22 cellular contexts compared by ENCODE assay signal in genomic region chrX:108641589-108642272, GRCh38.
A peak's percentile ranks its signal among the peaks of the same experiment; 100 is the strongest.
DNase-seq lines count a peak whose midpoint lies in the region; ATAC-seq and TF ChIP-seq lines count a peak whose summit lies in the region.
"Had no signal": no experiment of that assay in that cellular context is flagged by ENCODE, and none has a peak within 500 bp of the region (broad histone marks: within the 10 kb centered on the region; RNA-seq: fewer than 3 reads in every experiment).

No MANE protein-coding gene starts in this region.

- ATAC-seq in GM19397 (IDR thresholded peaks at IDR 0.05; ENCODE audit: unreplicated experiment) (no peak), HG03196 (IDR thresholded peaks at IDR 0.05; ENCODE audit: unreplicated experiment) (no peak)
- ATAC-seq: CD8-positive, alpha-beta T cell; Panc1 had no signal

- no peaks in the 10 kb centered on the region for H3K27me3 Mint-ChIP-seq in activated naive CD4-positive, alpha-beta T cell treated with anti-CD3 and anti-CD28 coated beads for 36 hours (ENCODE audit: low read depth)
- peaks cover 2% of the 10 kb centered on the region for H3K27me3 Mint-ChIP-seq in endothelial cell (ENCODE audit: unreplicated experiment)
- H3K27me3 Mint-ChIP-seq: B cell had no signal

- no peak overlapping the region for H3K4me3 Mint-ChIP-seq in activated naive CD4-positive, alpha-beta T cell treated with anti-CD3 and anti-CD28 coated beads for 36 hours
- peak overlapping the region; percentile 25 for H3K4me3 Mint-ChIP-seq in endothelial cell (ENCODE audit: unreplicated experiment)
- H3K4me3 Mint-ChIP-seq: B cell; CD8-positive, alpha-beta T cell had no signal

- no peak for TF ChIP-seq CTCF in endothelial cell (IDR thresholded peaks at IDR 0.05; ENCODE audit: unreplicated experiment)

- H3K9me3 Mint-ChIP-seq in activated naive CD4-positive, alpha-beta T cell treated with anti-CD3 and anti-CD28 coated beads for 36 hours: peaks cover 2% of the 10 kb centered on the region
- H3K9me3 Mint-ChIP-seq in endothelial cell (ENCODE audit: unreplicated experiment): no peaks in the 10 kb centered on the region

- CTCF ChIA-PET in activated naive CD4-positive, alpha-beta T cell treated with anti-CD3 and anti-CD28 coated beads for 36 hours (lab: Charles Lee): no interaction called here

- intact Hi-C loops in activated naive CD4-positive, alpha-beta T cell treated with anti-CD3 and anti-CD28 coated beads for 36 hours (cut with micrococcal nuclease): no loop called here

- no peak for DNase-seq in activated naive CD4-positive, alpha-beta T cell treated with anti-CD3 and anti-CD28 coated beads for 36 hours
- no peak for DNase-seq in activated naive CD4-positive, alpha-beta T cell treated with Interleukin-2 at 50 U/mL for 16 hours
- DNase-seq in OCI-M1 (lab: John Stamatoyannopoulos, UW) (peak; percentile 21), endothelial cell (ENCODE audit: low spot score) (no peak), foreskin melanocyte (no peak), occipital lobe (lab: John Stamatoyannopoulos, UW) (no peak)
- DNase-seq: Caco-2; CD8-positive, alpha-beta T cell; GDM1; H7; NCI-H1048; NCI-H1417 treated with DMSO at 0.1 percent for 48 hours; NCI-H1694 treated with DMSO at 0.1 percent for 48 hours; NCI-H446; NCI-H524 treated with DMSO at 0.1 percent for 48 hours; NCI-H82; SHP77 treated with DMSO at 0.1 percent for 48 hours; T-helper 1 cell had no signal

- no peaks in the 10 kb centered on the region for H3K36me3 Mint-ChIP-seq in activated naive CD4-positive, alpha-beta T cell treated with anti-CD3 and anti-CD28 coated beads for 36 hours (ENCODE audit: low read depth)
- peaks cover 15% of the 10 kb centered on the region for H3K36me3 Mint-ChIP-seq in endothelial cell (ENCODE audit: low read depth, unreplicated experiment)
- H3K36me3 Mint-ChIP-seq: CD8-positive, alpha-beta T cell had no signal

- H3K4me1 Mint-ChIP-seq in activated naive CD4-positive, alpha-beta T cell treated with anti-CD3 and anti-CD28 coated beads for 36 hours (ENCODE audit: low read depth): no peaks in the 10 kb centered on the region
- no peaks in the 10 kb centered on the region for H3K4me1 Mint-ChIP-seq in endothelial cell (ENCODE audit: unreplicated experiment)
- H3K4me1 Mint-ChIP-seq: B cell had no signal

- H3K27ac Mint-ChIP-seq in activated naive CD4-positive, alpha-beta T cell treated with anti-CD3 and anti-CD28 coated beads for 36 hours: peak overlapping the region; percentile 29
- no peak overlapping the region for H3K27ac Mint-ChIP-seq in endothelial cell (ENCODE audit: unreplicated experiment)
- H3K27ac Mint-ChIP-seq: B cell; CD8-positive, alpha-beta T cell had no signal
